1 cellular context compared by ENCODE assay signal in genomic region chr20:1341561-1342265, GRCh38.
TF ChIP-seq lines count a peak whose summit lies in the region.

No MANE protein-coding gene starts in this region.

TF ChIP-seq in IMR-90, 13 proteins besides CTCF, POLR2A, EP300 and RAD21:
- TF ChIP-seq FOS (IDR thresholded peaks at IDR 0.05; ENCODE audit: low read depth, low read length) (peak; percentile 11; the same call in 1 of the 2 replicates), USF2 (IDR thresholded peaks at IDR 0.05; ENCODE audit: low read depth, low read length) (no peak)
